In genomic region chr20:5168582-5169396, GRCh38 we compare ENCODE assay signal across 8 cellular contexts. TPM values are rescaled to one million over a fixed set of nuclear protein-coding genes. Genes with fewer than 3 reads are reported as not detected.
A peak's percentile ranks its signal among the peaks of the same experiment; 100 is the strongest.
DNase-seq lines count a peak whose midpoint lies in the region; ATAC-seq and TF ChIP-seq lines count a peak whose summit lies in the region.

No MANE protein-coding gene starts in this region.

- H3K27me3 Mint-ChIP-seq in WTC11 (ENCODE audit: low read depth): no peaks in the 10 kb centered on the region

- H3K27ac ChIP-seq in hepatocyte: no peak overlapping the region
- H3K27ac ChIP-seq in transverse colon: peak overlapping the region in 3 of 4 donors; percentile 13 to 27 (median 24)
- H3K27ac ChIP-seq in prostate gland: no peak overlapping the region

- POLR2A ChIA-PET in WTC11 (lab: Charles Lee): interaction anchor here (0.6 to 1.5 kb wide), 4 partner anchors 12 to 120 kb away, joined by 3 to 9 read pairs (median 6); partner anchors contain the start of gene CDS2

- H3K4me1 ChIP-seq in hepatocyte (ENCODE audit: insufficient read depth) (peaks cover 4% of the 10 kb centered on the region), transverse colon (peaks cover 7 to 54% (median 21%) of the 10 kb centered on the region in 4 donors), prostate gland (replicated peaks) (no peaks in the 10 kb centered on the region)

- H3K36me3 ChIP-seq in hepatocyte (replicated peaks; ENCODE audit: insufficient read depth, low read depth) (no peaks in the 10 kb centered on the region), transverse colon (no peaks in the 10 kb centered on the region), prostate gland (no peaks in the 10 kb centered on the region)

- peaks cover 55% of the 10 kb centered on the region for H3K4me1 Mint-ChIP-seq in WTC11

- WGBS in hepatocyte (ENCODE audit: low lambda C conversion rate, missing lambda C conversion rate): 39% methylated on average over 4 of the region's 4 CpGs
- WGBS in transverse colon (ENCODE audit: low coverage in 1 of 2), 2 donors: 36 to 52% methylated on average over 2 to 4 of the region's 4 CpGs
- WGBS in prostate gland: 34% methylated on average over 4 of the region's 4 CpGs

- H3K36me3 Mint-ChIP-seq in WTC11: no peaks in the 10 kb centered on the region

- H3K27ac Mint-ChIP-seq in WTC11: peak overlapping the region; percentile 93

- no peak overlapping the region for H3K4me2 ChIP-seq in hepatocyte

- TF ChIP-seq EP300 in transverse colon (IDR thresholded peaks at IDR 0.05; ENCODE audit: low read depth): no peak

- H3K4me3 ChIP-seq in hepatocyte (no peak overlapping the region), transverse colon (no peak overlapping the region), prostate gland (no peak overlapping the region)

- no peaks in the 10 kb centered on the region for H3K27me3 ChIP-seq in hepatocyte
- H3K27me3 ChIP-seq in transverse colon: no peaks in the 10 kb centered on the region
- no peaks in the 10 kb centered on the region for H3K27me3 ChIP-seq in prostate gland (replicated peaks; ENCODE audit: insufficient read depth)

- CTCF ChIA-PET in WTC11 (lab: Charles Lee): interaction anchor here (1.0 to 4.9 kb wide), 5 partner anchors 10 to 54 kb away, joined by 3 to 48 read pairs (median 5); partner anchors contain the start of gene CDS2

- TF ChIP-seq POLR2A in transverse colon (IDR thresholded peaks at IDR 0.05) (no peak), prostate gland (IDR thresholded peaks at IDR 0.05) (no peak)

- no peaks in the 10 kb centered on the region for H3K9me2 ChIP-seq in hepatocyte (replicated peaks; ENCODE audit: insufficient read depth)

- H2AFZ ChIP-seq in hepatocyte: no peak overlapping the region

- in situ Hi-C loops in KBM-7 (cut with MboI; ENCODE audit: low pct_unique_long_range_greater_than_20kb, low sequenced_read_pairs) (no loop called here), transverse colon (cut with MboI; ENCODE audit: low pct_ligation_motif_present in 1 of 4, low pct_unique_long_range_greater_than_20kb in 1 of 4, low sequenced_read_pairs in 3 of 4) (no loop called here)

- peak; percentile 80 for ATAC-seq in WTC11
- ATAC-seq in HG03354 (IDR thresholded peaks at IDR 0.05; ENCODE audit: poor library complexity, severe bottlenecking, unreplicated experiment): no peak
- no peak for ATAC-seq in HG02973 (IDR thresholded peaks at IDR 0.05; ENCODE audit: unreplicated experiment)

- H3K4me3 Mint-ChIP-seq in WTC11: no peak overlapping the region

- H3K79me2 ChIP-seq in hepatocyte: peaks cover 88% of the 10 kb centered on the region

- peaks cover 22% of the 10 kb centered on the region for H4K20me1 ChIP-seq in hepatocyte (ENCODE audit: insufficient read depth, poor library complexity, severe bottlenecking)

- peak; percentile 69 for DNase-seq in CD1c-positive myeloid dendritic cell (ENCODE audit: extremely low spot score)
- DNase-seq in KBM-7: peak; percentile 89
- DNase-seq in WTC11 (ENCODE audit: low spot score): peak; percentile 41
- DNase-seq in hepatocyte (ENCODE audit: low spot score): peak; percentile 52
- no peak for DNase-seq in transverse colon
- DNase-seq in prostate gland (ENCODE audit: low spot score): no peak

- intact Hi-C loops in transverse colon (cut with DNase I; ENCODE audit: low total_unique reads) (no loop called here), prostate gland (cut with DNase I) (no loop called here)

- no peaks in the 10 kb centered on the region for H3K9me3 Mint-ChIP-seq in WTC11

- no peaks in the 10 kb centered on the region for H3K9me3 ChIP-seq in hepatocyte (ENCODE audit: low read depth)
- H3K9me3 ChIP-seq in transverse colon: no peaks in the 10 kb centered on the region
- H3K9me3 ChIP-seq in prostate gland: no peaks in the 10 kb centered on the region

- no peak for TF ChIP-seq CTCF in WTC11 (IDR thresholded peaks at IDR 0.05)
- TF ChIP-seq CTCF in hepatocyte (IDR thresholded peaks at IDR 0.05; ENCODE audit: poor library complexity): no peak
- TF ChIP-seq CTCF in transverse colon (IDR thresholded peaks at IDR 0.05): no peak
- TF ChIP-seq CTCF in prostate gland (IDR thresholded peaks at IDR 0.05): no peak

TF ChIP-seq in WTC11, 78 proteins besides CTCF, POLR2A, EP300 and RAD21:
- TF ChIP-seq CREB1 (CRISPR knock-in tag; IDR thresholded peaks at IDR 0.05): no peak
- TF ChIP-seq ZNF121 (CRISPR knock-in tag; IDR thresholded peaks at IDR 0.05): peak; percentile 4; the same call in 1 of the 2 replicates
TF ChIP-seq in WTC11: peak in this region for 1.

RNA-seq across cellular contexts. Expression of gene CDS2, which starts 42.0 kb away (rescaled TPM):
- 49.1 to 56.6 TPM (median 54.9 TPM) in 3 replicates for total RNA-seq in WTC11 (2021)
- 27.0 and 32.3 TPM in 2 replicates for total RNA-seq in hepatocyte
- 36.6 and 48.9 TPM in 2 replicates for polyA plus RNA-seq in hepatocyte
- 10 to 100 TPM; 26.9 to 60.1 (median 30.3) TPM for total RNA-seq in transverse colon
- 10 to 100 TPM; 26.2 to 61.8 TPM for total RNA-seq in prostate gland

RNA-seq across cellular contexts. Expression of gene PCNA, which starts 49.0 kb away (rescaled TPM):
- total RNA-seq in WTC11 (2021) (239 to 262 TPM (median 240 TPM) in 3 replicates), hepatocyte (83.3 and 85.6 TPM in 2 replicates), transverse colon (10 to 100 TPM; 18.3 to 56.7 (median 38.2) TPM), prostate gland (10 to 100 TPM; 37.0 to 75.4 TPM)
- polyA plus RNA-seq in hepatocyte: 38.0 and 47.2 TPM in 2 replicates

RNA-seq across cellular contexts. Expression of gene TMEM230, which starts 55.9 kb away (rescaled TPM):
- total RNA-seq in WTC11 (2021) (72.7 to 78.4 TPM (median 73.9 TPM) in 3 replicates), hepatocyte (116 and 117 TPM in 2 replicates), transverse colon (10 to 100 TPM; 10.1 to 83.4 (median 40.9) TPM), prostate gland (100 to 1,000 TPM; 102 to 187 TPM)
- 130 and 136 TPM in 2 replicates for polyA plus RNA-seq in hepatocyte

Comparison
In these comparisons a context has a peak if more than half of its experiments do, and no peak if none do; other contexts are left out.
1. DNase-seq: peak in CD1c-positive myeloid dendritic cell (single experiment), KBM-7 (single experiment), WTC11 (single experiment) and hepatocyte (single experiment); none in transverse colon (single experiment) and prostate gland (single experiment).
2. H3K27ac ChIP-seq: peak in transverse colon (3 of 4); none in hepatocyte (single experiment) and prostate gland (0 of 2).